Comparison of ENCODE assay signal across 22 cellular contexts in genomic region chr6:96184798-96185197, GRCh38.
"Had no signal": no experiment of that assay in that cellular context is flagged by ENCODE, and none has a peak within 500 bp of the region (broad histone marks: within the 10 kb centered on the region; RNA-seq: fewer than 3 reads in every experiment).

No MANE protein-coding gene starts in this region.

- H3K27ac ChIP-seq: breast epithelium, foreskin keratinocyte, parathyroid adenoma, psoas muscle, suprapubic skin, tibial artery had no signal

- H3K36me3 Mint-ChIP-seq: activated naive CD4-positive, alpha-beta T cell treated with anti-CD3 and anti-CD28 coated beads, Interleukin-2, amount 50 U/mL, for 72 hours; naive thymus-derived CD4-positive, alpha-beta T cell had no signal

- ATAC-seq: activated naive CD4-positive, alpha-beta T cell treated with anti-CD3 and anti-CD28 coated beads, Interleukin-2, amount 50 U/mL, for 72 hours; activated T-cell treated with anti-CD3 and anti-CD28 coated beads, Interleukin-2, amount 50 U/mL, for 72 hours; esophagus mucosa; foreskin keratinocyte; naive thymus-derived CD4-positive, alpha-beta T cell; psoas muscle had no signal

- H3K36me3 ChIP-seq: breast epithelium, suprapubic skin, tibial artery had no signal

- H3K4me1 ChIP-seq: breast epithelium, foreskin keratinocyte, parathyroid adenoma, psoas muscle, suprapubic skin, tibial artery had no signal

- DNase-seq: activated CD4-positive, alpha-beta T cell treated with anti-CD3 and anti-CD28 coated beads for 4 hours; activated CD4-positive, alpha-beta T cell treated with anti-CD3 and anti-CD28 coated beads, Interleukin-2, amount 50 U/mL, for 4 hours; activated naive CD4-positive, alpha-beta T cell; activated T-cell treated with anti-CD3 and anti-CD28 coated beads for 4 hours; activated T-cell treated with anti-CD3 and anti-CD28 coated beads, Interleukin-2, amount 50 U/mL, for 72 hours; central memory CD4-positive, alpha-beta T cell; endodermal cell; foreskin keratinocyte; midbrain; naive thymus-derived CD4-positive, alpha-beta T cell; nucleus accumbens; psoas muscle; stimulated activated CD4-positive, alpha-beta T cell treated with anti-CD3 and anti-CD28 coated beads, Interleukin-15, amount 100 ng/mL, for 24 hours; stimulated activated naive CD4-positive, alpha-beta T cell; T-helper 2 cell; tibial artery had no signal

- H3K4me3 ChIP-seq: breast epithelium, psoas muscle, suprapubic skin, tibial artery had no signal

- H3K27ac Mint-ChIP-seq: activated naive CD4-positive, alpha-beta T cell treated with anti-CD3 and anti-CD28 coated beads, Interleukin-2, amount 50 U/mL, for 72 hours; activated T-cell treated with anti-CD3 and anti-CD28 coated beads, Interleukin-2, amount 50 U/mL, for 72 hours; dendritic cell treated with granulocyte-macrophage colony-stimulating factor and Interleukin-4, amounts not matched to agents 40 ng/mL and 50 ng/mL, for 4 days; endodermal cell; naive thymus-derived CD4-positive, alpha-beta T cell had no signal

- H3K9me3 ChIP-seq: breast epithelium, psoas muscle, suprapubic skin, tibial artery had no signal

- H3K27me3 Mint-ChIP-seq: dendritic cell treated with granulocyte-macrophage colony-stimulating factor and Interleukin-4, amounts not matched to agents 40 ng/mL and 50 ng/mL, for 4 days had no signal

- H3K27me3 ChIP-seq: breast epithelium, foreskin keratinocyte, suprapubic skin, tibial artery had no signal

- H3K4me1 Mint-ChIP-seq: naive thymus-derived CD4-positive, alpha-beta T cell had no signal

- H3K4me3 Mint-ChIP-seq: activated T-cell treated with anti-CD3 and anti-CD28 coated beads, Interleukin-2, amount 50 U/mL, for 72 hours; dendritic cell treated with granulocyte-macrophage colony-stimulating factor and Interleukin-4, amounts not matched to agents 40 ng/mL and 50 ng/mL, for 4 days; endodermal cell; naive thymus-derived CD4-positive, alpha-beta T cell had no signal

- H3K9ac ChIP-seq: parathyroid adenoma had no signal
